12 cellular contexts compared by ENCODE assay signal in the genomic region with DNA sequence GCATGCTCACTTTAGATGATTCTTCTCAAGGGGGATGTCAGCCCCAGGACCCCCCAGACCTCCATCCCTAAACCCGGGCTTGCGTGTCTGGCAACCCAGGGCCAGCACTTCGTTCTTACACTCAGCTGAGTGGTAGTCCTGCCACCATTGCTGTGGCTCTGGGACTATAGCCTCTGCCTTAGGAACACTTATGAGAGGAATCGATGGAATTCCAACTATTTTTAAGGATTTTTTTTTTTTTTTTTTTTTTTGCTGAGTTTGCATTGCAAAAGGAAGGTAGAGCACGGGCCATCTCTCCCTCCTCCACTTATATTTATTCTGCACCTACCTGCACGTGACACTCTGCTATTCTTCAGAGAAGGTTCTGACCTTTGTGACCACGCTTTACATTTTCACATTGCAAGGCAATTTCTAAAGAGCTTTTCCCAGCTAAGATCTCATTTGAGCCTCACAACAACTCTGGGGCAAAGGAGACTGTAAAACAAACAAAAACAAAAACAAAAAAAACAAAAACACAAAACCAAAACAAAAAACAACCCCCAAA.
DNase-seq lines count a peak whose midpoint lies in the region; ATAC-seq and TF ChIP-seq lines count a peak whose summit lies in the region.
"Had no signal": no experiment of that assay in that cellular context is flagged by ENCODE, and none has a peak within 500 bp of the region (broad histone marks: within the 10 kb centered on the region; RNA-seq: fewer than 3 reads in every experiment).

No MANE protein-coding gene starts in this region.

- H3K18ac ChIP-seq in trophoblast cell (ENCODE audit: low read length): peak overlapping the region; percentile 86

- no peak for ATAC-seq in left cardiac atrium
- ATAC-seq in CD4-positive, alpha-beta T cell (ENCODE audit: poor library complexity): no peak

- peak overlapping the region; percentile 58 for H4K8ac ChIP-seq in trophoblast cell (ENCODE audit: low read depth, low read length)

- H3K27me3 Mint-ChIP-seq in CD4-positive, alpha-beta T cell: no peaks in the 10 kb centered on the region

- H3K9ac ChIP-seq in trophoblast cell (ENCODE audit: low read length): no peak overlapping the region

- WGBS in esophagus muscularis mucosa: 81% methylated on average over 7 of the region's 7 CpGs
- no CpG with 5 or more reads among the region's 7 CpGs for WGBS in trophoblast cell (ENCODE audit: extremely low coverage, insufficient coverage, insufficient read length)
- WGBS in urinary bladder: 89% methylated on average over 7 of the region's 7 CpGs

- H2AFZ ChIP-seq in trophoblast cell (ENCODE audit: insufficient read depth, low read length, poor library complexity): no peak overlapping the region

- no peaks in the 10 kb centered on the region for H3K9me3 ChIP-seq in cardiac muscle cell (ENCODE audit: low read depth)
- no peaks in the 10 kb centered on the region for H3K9me3 ChIP-seq in esophagus muscularis mucosa
- H3K9me3 ChIP-seq in trophoblast cell (ENCODE audit: insufficient read depth, low read depth, low read length): no peaks in the 10 kb centered on the region
- no peaks in the 10 kb centered on the region for H3K9me3 ChIP-seq in CD4-positive, alpha-beta T cell (ENCODE audit: control insufficient read depth, low read length)

- no peak for TF ChIP-seq POLR2A in esophagus muscularis mucosa (IDR thresholded peaks at IDR 0.05; ENCODE audit: low read depth)

- POLR2A ChIA-PET in CD4-positive, alpha-beta T cell (lab: Charles Lee): no interaction called here

- H2AK5ac ChIP-seq in trophoblast cell (ENCODE audit: low read length): peak overlapping the region; percentile 82

- H3K4me3 Mint-ChIP-seq in CD4-positive, alpha-beta T cell: no peak overlapping the region

- H3K4me3 ChIP-seq in cardiac muscle cell (no peak overlapping the region), esophagus muscularis mucosa (peak overlapping the region in 1 of 4 donors; percentile 45), trophoblast cell (ENCODE audit: low read depth, low read length) (no peak overlapping the region), urinary bladder (ENCODE audit: low read depth, low read length) (no peak overlapping the region)

- peak overlapping the region; percentile 93 for H2BK12ac ChIP-seq in trophoblast cell (ENCODE audit: low read length)

- peak overlapping the region; percentile 74 for H2BK5ac ChIP-seq in trophoblast cell (ENCODE audit: low read depth, low read length, poor library complexity)

- peaks cover 2% of the 10 kb centered on the region for H3K79me2 ChIP-seq in trophoblast cell (ENCODE audit: control insufficient read depth, insufficient read depth, low read length, poor library complexity)

- H3K27me3 ChIP-seq in cardiac muscle cell (no peaks in the 10 kb centered on the region), esophagus muscularis mucosa (no peaks in the 10 kb centered on the region), trophoblast cell (ENCODE audit: insufficient read depth, low read length) (no peaks in the 10 kb centered on the region)
- H3K27me3 ChIP-seq in CD4-positive, alpha-beta T cell (ENCODE audit: control insufficient read depth, insufficient read depth, low read length): no peaks in the 10 kb centered on the region

- H3K27ac Mint-ChIP-seq in CD4-positive, alpha-beta T cell: no peak overlapping the region

- H3K4me1 Mint-ChIP-seq in CD4-positive, alpha-beta T cell (ENCODE audit: low read depth): peaks cover 24% of the 10 kb centered on the region

- H4K91ac ChIP-seq in trophoblast cell (ENCODE audit: low read depth, low read length): peak overlapping the region; percentile 48

- H3K27ac ChIP-seq in cardiac muscle cell (peak overlapping the region; percentile 98), esophagus muscularis mucosa (replicated peaks in 1 of 4) (peak overlapping the region; percentile 90 to 98 (median 93)), trophoblast cell (ENCODE audit: low read depth, low read length) (peak overlapping the region; percentile 84), urinary bladder (ENCODE audit: low read depth) (peak overlapping the region; percentile 33)
- H3K27ac ChIP-seq in CD4-positive, alpha-beta T cell (ENCODE audit: low read depth, low read length): no peak overlapping the region

- intact Hi-C loops in left cardiac atrium (cut with DNase I): loop anchor here (10.0 kb wide), 2 partner anchors 113 to 523 kb away; a partner anchor contains a TSS
- intact Hi-C loops in esophagus muscularis mucosa (cut with DNase I): loop anchor here (5.0 kb wide), 3 partner anchors 41 to 521 kb away; a partner anchor contains a TSS
- intact Hi-C loops in CD4-positive, alpha-beta T cell (cut with DNase I, micrococcal nuclease): no loop called here

- peak overlapping the region; percentile 81 for H2BK120ac ChIP-seq in trophoblast cell (ENCODE audit: insufficient read depth, low read length, poor library complexity)

- DNase-seq in cardiac muscle cell (ENCODE audit: low read depth in 1 of 2, low spot score in 1 of 2): no peak
- DNase-seq in left cardiac atrium: no peak
- DNase-seq in esophagus muscularis mucosa (ENCODE audit: extremely low spot score): no peak
- DNase-seq in trophoblast cell: peak in 1 of 2 donors; percentile 44
- DNase-seq in CD4-positive, alpha-beta T cell: no peak
- DNase-seq in DMS53 (lab: John Stamatoyannopoulos, UW): no peak
- no peak for DNase-seq in NOMO-1 treated with dmso at 0.1 percent for 144 hours (lab: John Stamatoyannopoulos, UW; ENCODE audit: unreplicated experiment)
- DNase-seq: activated CD8-positive, alpha-beta memory T cell treated with anti-CD3 and anti-CD28 coated beads, Interleukin-2, amount 50 U/mL, for 48 hours; NCI-H1417 treated with DMSO at 0.1 percent for 48 hours; NCI-H345; stimulated activated naive CD4-positive, alpha-beta T cell had no signal

- peak overlapping the region; percentile 65 for H3K14ac ChIP-seq in trophoblast cell (ENCODE audit: low read length)

- H3K79me1 ChIP-seq in trophoblast cell (ENCODE audit: low read length): peaks cover 23% of the 10 kb centered on the region

- H3K36me3 ChIP-seq in cardiac muscle cell: no peaks in the 10 kb centered on the region
- H3K36me3 ChIP-seq in esophagus muscularis mucosa: no peaks in the 10 kb centered on the region
- no peaks in the 10 kb centered on the region for H3K36me3 ChIP-seq in trophoblast cell (ENCODE audit: control insufficient read depth in 1 of 2, insufficient read depth in 2 of 2, low read length in 2 of 2)
- H3K36me3 ChIP-seq in urinary bladder (ENCODE audit: insufficient read depth): no peaks in the 10 kb centered on the region

- TF ChIP-seq CTCF in cardiac muscle cell (IDR thresholded peaks at IDR 0.05; ENCODE audit: low read depth, low read length) (no peak), esophagus muscularis mucosa (IDR thresholded peaks at IDR 0.05) (no peak)
- TF ChIP-seq CTCF in CD4-positive, alpha-beta T cell (IDR thresholded peaks at IDR 0.05): no peak

- no peaks in the 10 kb centered on the region for H3K9me3 Mint-ChIP-seq in CD4-positive, alpha-beta T cell

- H4K12ac ChIP-seq in trophoblast cell (ENCODE audit: low read depth, low read length): no peak overlapping the region

- H3K4me2 ChIP-seq in trophoblast cell (ENCODE audit: low read length): peak overlapping the region; percentile 29

- CTCF ChIA-PET in CD4-positive, alpha-beta T cell (lab: Charles Lee): interaction anchor here (0.7 to 1.7 kb wide), 5 partner anchors 77 to 567 kb away, joined by 3 to 4 read pairs (median 4); no protein-coding TSS in a partner anchor

- H3K4me1 ChIP-seq in cardiac muscle cell (ENCODE audit: low read depth) (peaks cover 59% of the 10 kb centered on the region), esophagus muscularis mucosa (peaks cover 83 to 99% (median 98%) of the 10 kb centered on the region in 4 donors), trophoblast cell (ENCODE audit: control insufficient read depth in 1 of 2, insufficient read depth in 2 of 2, low read length in 2 of 2) (peaks cover 27 to 47% of the 10 kb centered on the region in 2 experiments), urinary bladder (ENCODE audit: insufficient read depth) (no peaks in the 10 kb centered on the region)

- no peak overlapping the region for H3K4ac ChIP-seq in trophoblast cell (ENCODE audit: low read depth, low read length)

- no peak for TF ChIP-seq EP300 in esophagus muscularis mucosa (IDR thresholded peaks at IDR 0.05)

- no peak overlapping the region for H3K23ac ChIP-seq in trophoblast cell (ENCODE audit: low read length)

- H3K36me3 Mint-ChIP-seq in CD4-positive, alpha-beta T cell (ENCODE audit: low read depth): peaks cover 4% of the 10 kb centered on the region

Comparison
In these comparisons a context has a peak if more than half of its experiments do, and no peak if none do; other contexts are left out.
1. intact Hi-C loops: an anchor here in left cardiac atrium (10.0 kb wide) and esophagus muscularis mucosa (5.0 kb wide); none called in CD4-positive, alpha-beta T cell.